13 cellular contexts compared by ENCODE assay signal in the genomic region with DNA sequence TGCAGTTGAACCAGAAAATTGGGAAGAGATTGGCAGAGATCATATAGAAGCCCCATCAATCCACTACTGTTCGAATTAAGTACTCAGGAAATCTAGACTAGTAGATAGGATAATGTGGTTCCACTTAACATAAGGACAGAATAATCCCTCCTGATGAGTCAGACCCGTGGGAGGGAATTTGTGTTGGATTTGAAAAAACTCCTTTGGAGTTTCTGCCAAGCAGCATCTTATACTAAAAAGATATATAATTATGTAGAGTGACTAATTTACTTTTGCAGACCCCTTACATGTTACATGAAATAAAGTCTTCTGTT.
DNase-seq lines count a peak whose midpoint lies in the region.
"Had no signal": no experiment of that assay in that cellular context is flagged by ENCODE, and none has a peak within 500 bp of the region (broad histone marks: within the 10 kb centered on the region; RNA-seq: fewer than 3 reads in every experiment).

No MANE protein-coding gene starts in this region.

- intact Hi-C loops in CD4-positive, alpha-beta memory T cell (cut with micrococcal nuclease) = no loop called here

- H3K36me3 ChIP-seq in SK-N-MC (ENCODE audit: insufficient read depth, low read length) = no peaks in the 10 kb centered on the region
- H3K36me3 ChIP-seq in CD4-positive, alpha-beta memory T cell (ENCODE audit: insufficient read depth, low read length) = no peaks in the 10 kb centered on the region
- H3K36me3 ChIP-seq: gastroesophageal sphincter had no signal

- no peaks in the 10 kb centered on the region for H3K4me1 ChIP-seq in CD4-positive, alpha-beta memory T cell (ENCODE audit: insufficient read depth, low read length)
- H3K4me1 ChIP-seq: gastroesophageal sphincter had no signal

- H3K9me3 ChIP-seq in SK-N-MC (ENCODE audit: low read depth, low read length) = no peaks in the 10 kb centered on the region
- H3K9me3 ChIP-seq in CD4-positive, alpha-beta memory T cell (ENCODE audit: control insufficient read depth in 1 of 2, low read length in 2 of 2) = no peaks in the 10 kb centered on the region
- H3K9me3 ChIP-seq: A549, gastroesophageal sphincter had no signal

- H3K27me3 ChIP-seq in CD4-positive, alpha-beta memory T cell (ENCODE audit: insufficient read depth, low read length) = no peaks in the 10 kb centered on the region
- H3K27me3 ChIP-seq: gastroesophageal sphincter had no signal

- no peak overlapping the region for H3K27ac Mint-ChIP-seq in CD4-positive, alpha-beta memory T cell
- H3K27ac Mint-ChIP-seq: activated naive CD8-positive, alpha-beta T cell treated with anti-CD3 and anti-CD28 coated beads, Interleukin-2, amount 10 ng/mL, durations not matched to agents 7 days and 5 days; memory B cell; stimulated activated effector memory CD8-positive, alpha-beta T cell treated with anti-CD3 and anti-CD28 coated beads, Interleukin-12 subunit alpha, Interleukin-12 subunit beta, amount 100 ng/mL, for 72 hours had no signal

- peak overlapping the region; percentile 11 for H3K4me3 ChIP-seq in SK-N-MC
- no peak overlapping the region for H3K4me3 ChIP-seq in CD4-positive, alpha-beta memory T cell (ENCODE audit: low read length in 2 of 2)
- H3K4me3 ChIP-seq: A549, gastroesophageal sphincter had no signal

- no peak overlapping the region for H3K9ac ChIP-seq in SK-N-MC (ENCODE audit: insufficient read length)

- peak overlapping the region; percentile 42; the same call in 1 of the 2 replicates for H3K27ac ChIP-seq in SK-N-MC
- no peak overlapping the region for H3K27ac ChIP-seq in CD4-positive, alpha-beta memory T cell (ENCODE audit: low read depth, low read length)
- H3K27ac ChIP-seq: A549, gastroesophageal sphincter had no signal

- H3K36me3 Mint-ChIP-seq in CD4-positive, alpha-beta memory T cell = no peaks in the 10 kb centered on the region
- H3K36me3 Mint-ChIP-seq: activated naive CD8-positive, alpha-beta T cell treated with anti-CD3 and anti-CD28 coated beads, Interleukin-2, amount 10 ng/mL, durations not matched to agents 7 days and 5 days; memory B cell; stimulated activated effector memory CD8-positive, alpha-beta T cell treated with anti-CD3 and anti-CD28 coated beads, Interleukin-12 subunit alpha, Interleukin-12 subunit beta, amount 100 ng/mL, for 72 hours had no signal

- POLR2A ChIA-PET in CD4-positive, alpha-beta memory T cell (lab: Charles Lee; ENCODE audit: partially characterized antibody) = no interaction called here

- H3K4me3 Mint-ChIP-seq in CD4-positive, alpha-beta memory T cell = no peak overlapping the region
- H3K4me3 Mint-ChIP-seq: activated naive CD8-positive, alpha-beta T cell treated with anti-CD3 and anti-CD28 coated beads, Interleukin-2, amount 10 ng/mL, durations not matched to agents 7 days and 5 days; memory B cell; stimulated activated effector memory CD8-positive, alpha-beta T cell treated with anti-CD3 and anti-CD28 coated beads, Interleukin-12 subunit alpha, Interleukin-12 subunit beta, amount 100 ng/mL, for 72 hours had no signal

- H3K4me1 Mint-ChIP-seq in CD4-positive, alpha-beta memory T cell = no peaks in the 10 kb centered on the region
- H3K4me1 Mint-ChIP-seq: activated naive CD8-positive, alpha-beta T cell treated with anti-CD3 and anti-CD28 coated beads, Interleukin-2, amount 10 ng/mL, durations not matched to agents 7 days and 5 days; memory B cell; stimulated activated effector memory CD8-positive, alpha-beta T cell treated with anti-CD3 and anti-CD28 coated beads, Interleukin-12 subunit alpha, Interleukin-12 subunit beta, amount 100 ng/mL, for 72 hours had no signal

- CTCF ChIA-PET in CD4-positive, alpha-beta memory T cell (lab: Charles Lee; ENCODE audit: partially characterized antibody) = no interaction called here

- no peaks in the 10 kb centered on the region for H3K9me3 Mint-ChIP-seq in CD4-positive, alpha-beta memory T cell
- H3K9me3 Mint-ChIP-seq: activated naive CD8-positive, alpha-beta T cell treated with anti-CD3 and anti-CD28 coated beads, Interleukin-2, amount 10 ng/mL, durations not matched to agents 7 days and 5 days; memory B cell; stimulated activated effector memory CD8-positive, alpha-beta T cell treated with anti-CD3 and anti-CD28 coated beads, Interleukin-12 subunit alpha, Interleukin-12 subunit beta, amount 100 ng/mL, for 72 hours had no signal

- peaks cover 6 to 11% of the 10 kb centered on the region in 2 donors for H3K27me3 Mint-ChIP-seq in CD4-positive, alpha-beta memory T cell

- DNase-seq in NCI-H146 (lab: John Stamatoyannopoulos, UW) (peak; percentile 45), NCI-H146 treated with DMSO at 0.1 percent for 48 hours (lab: John Stamatoyannopoulos, UW; ENCODE audit: unreplicated experiment) (no peak), SK-N-MC (ENCODE audit: low read depth, low spot score) (no peak), fibroblast of peridontal ligament (ENCODE audit: extremely low read depth) (peak; percentile 89), superior temporal gyrus (ENCODE audit: extremely low spot score) (peak; percentile 77), cerebellar nuclear complex (lab: John Stamatoyannopoulos, UW) (no peak), NCI-H2029 treated with DMSO at 0.1 percent for 48 hours (lab: John Stamatoyannopoulos, UW) (no peak)
- no peak for DNase-seq in CD4-positive, alpha-beta memory T cell
- DNase-seq: activated naive CD8-positive, alpha-beta T cell treated with anti-CD3 and anti-CD28 coated beads, Interleukin-2, amount 10 ng/mL, durations not matched to agents 7 days and 5 days had no signal

Comparison
In these comparisons a context has a peak if more than half of its experiments do, and no peak if none do; other contexts are left out.
1. DNase-seq: peak in NCI-H146 (single experiment), fibroblast of peridontal ligament (single experiment) and superior temporal gyrus (single experiment); none in NCI-H146 treated with DMSO at 0.1 percent for 48 hours (single experiment), SK-N-MC (single experiment), cerebellar nuclear complex (0 of 2), NCI-H2029 treated with DMSO at 0.1 percent for 48 hours (single experiment) and CD4-positive, alpha-beta memory T cell (0 of 5).